ENCODE assay signal across 8 cellular contexts in the genomic region with DNA sequence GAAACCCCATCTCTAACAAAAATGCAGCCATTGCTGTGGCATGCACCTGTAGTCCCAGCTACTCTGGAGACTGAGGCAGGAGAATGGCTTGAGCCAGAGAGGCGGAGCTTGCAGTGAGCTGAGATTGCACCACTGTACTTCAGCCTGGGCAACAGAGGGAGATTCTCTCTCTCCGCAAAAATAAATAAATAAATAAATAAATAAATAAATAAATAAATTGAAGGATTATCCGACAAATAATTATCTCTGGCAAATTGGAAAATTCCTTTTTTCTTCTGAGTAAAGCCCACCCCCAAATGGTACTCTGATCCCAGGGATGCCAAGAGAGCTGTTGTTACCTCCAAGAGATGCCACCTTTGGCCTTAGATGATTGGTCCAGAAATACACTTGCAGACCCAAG.
"Had no signal": no experiment of that assay in that cellular context is flagged by ENCODE, and none has a peak within 500 bp of the region (broad histone marks: within the 10 kb centered on the region; RNA-seq: fewer than 3 reads in every experiment).

No MANE protein-coding gene starts in this region.

- ATAC-seq: HepG2, K562 had no signal

- DNase-seq: IMR-90, KBM-7, KG1 had no signal

- H3K27ac ChIP-seq: HL-60, KMS-11 had no signal

- H3K4me2 ChIP-seq: KMS-11 had no signal

- H3K4me3 ChIP-seq: K562 had no signal

- FAIRE-seq: HepG2, HTR-8/SVneo, K562 had no signal
